8 cellular contexts compared by ENCODE assay signal in genomic region chr9:69672828-69673640, GRCh38. TPM values are rescaled to one million over a fixed set of nuclear protein-coding genes. Genes with fewer than 3 reads are reported as not detected.
DNase-seq lines count a peak whose midpoint lies in the region; ATAC-seq and TF ChIP-seq lines count a peak whose summit lies in the region.

No MANE protein-coding gene starts in this region.

- H3K36me3 ChIP-seq in KMS-11 (ENCODE audit: insufficient read depth) (no peaks in the 10 kb centered on the region), neural cell (ENCODE audit: insufficient read depth, low read length) (no peaks in the 10 kb centered on the region)

- peaks cover 24% of the 10 kb centered on the region for H3K4me1 Mint-ChIP-seq in stimulated activated naive CD8-positive, alpha-beta T cell treated with anti-CD3 and anti-CD28 coated beads, Interleukin-15, amount 100 ng/mL, for 72 hours

- no peaks in the 10 kb centered on the region for H4K20me1 ChIP-seq in KMS-11 (ENCODE audit: insufficient read depth)
- H4K20me1 ChIP-seq in neural cell (ENCODE audit: insufficient read depth), result no peaks in the 10 kb centered on the region

- H3K4me3 ChIP-seq in KMS-11 (IDR thresholded peaks at IDR 0.05; ENCODE audit: insufficient read depth, low read depth, low read length) (no peak overlapping the region), foreskin fibroblast (ENCODE audit: low read depth in 1 of 2, low read length in 2 of 2) (peak overlapping the region; percentile 75 to 89), neural cell (ENCODE audit: low read length) (peak overlapping the region; percentile 96)

- peak; percentile 75 for TF ChIP-seq CTCF in KMS-11 (conservative IDR thresholded peaks at IDR 0.05; ENCODE audit: low read depth, low read length)
- TF ChIP-seq CTCF in foreskin fibroblast (IDR thresholded peaks at IDR 0.05; ENCODE audit: low read depth, low read length), result peak; percentile 89
- peak; percentile 95 for TF ChIP-seq CTCF in neural cell (IDR thresholded peaks at IDR 0.05; ENCODE audit: poor library complexity, severe bottlenecking)

- no peak for TF ChIP-seq EP300 in neural cell (conservative IDR thresholded peaks at IDR 0.05; ENCODE audit: poor library complexity, severe bottlenecking)

- H3K27me3 ChIP-seq in KMS-11 (ENCODE audit: insufficient read depth, low read depth), result no peaks in the 10 kb centered on the region
- H3K27me3 ChIP-seq in neural cell (ENCODE audit: insufficient read depth, low read depth, low read length), result no peaks in the 10 kb centered on the region

- H3K79me2 ChIP-seq in KMS-11 (ENCODE audit: insufficient read depth, low read depth), result no peaks in the 10 kb centered on the region
- H3K79me2 ChIP-seq in neural cell (replicated peaks; ENCODE audit: insufficient read depth, low read length), result peaks cover 26% of the 10 kb centered on the region

- H3K9me3 ChIP-seq in neural cell (ENCODE audit: low read length), result no peaks in the 10 kb centered on the region

- H3K27ac Mint-ChIP-seq in stimulated activated naive CD8-positive, alpha-beta T cell treated with anti-CD3 and anti-CD28 coated beads, Interleukin-15, amount 100 ng/mL, for 72 hours, result peak overlapping the region in 1 of 2 donors; percentile 11

- no peaks in the 10 kb centered on the region for H3F3A ChIP-seq in neural cell (ENCODE audit: insufficient read depth, low read length, poor library complexity, severe bottlenecking)

- DNase-seq in DMS79 (lab: John Stamatoyannopoulos, UW) (peak; percentile 79), RKO (ENCODE audit: low spot score) (peak; percentile 83), activated gamma-delta T cell (lab: John Stamatoyannopoulos, UW) (peak; percentile 29), foreskin fibroblast (peak; percentile 89 to 96)
- peak; percentile 76 to 80 for DNase-seq in stimulated activated naive CD8-positive, alpha-beta T cell treated with anti-CD3 and anti-CD28 coated beads, Interleukin-15, amount 100 ng/mL, for 72 hours

- peak overlapping the region; percentile 93 for H3K4me2 ChIP-seq in KMS-11
- peak overlapping the region; percentile 52 for H3K4me2 ChIP-seq in neural cell (ENCODE audit: low read length)

- peak overlapping the region; percentile 82 to 86 for H3K4me3 Mint-ChIP-seq in stimulated activated naive CD8-positive, alpha-beta T cell treated with anti-CD3 and anti-CD28 coated beads, Interleukin-15, amount 100 ng/mL, for 72 hours

- peak; percentile 80 for TF ChIP-seq RAD21 in neural cell (conservative IDR thresholded peaks at IDR 0.05)

- peaks cover 26% of the 10 kb centered on the region for H3K27me3 Mint-ChIP-seq in stimulated activated naive CD8-positive, alpha-beta T cell treated with anti-CD3 and anti-CD28 coated beads, Interleukin-15, amount 100 ng/mL, for 72 hours

- ATAC-seq in GM21825 (IDR thresholded peaks at IDR 0.05; ENCODE audit: unreplicated experiment), result peak; percentile 96
- ATAC-seq in stimulated activated naive CD8-positive, alpha-beta T cell treated with anti-CD3 and anti-CD28 coated beads, Interleukin-15, amount 100 ng/mL, for 72 hours, result peak; percentile 89

- peak overlapping the region; percentile 98 for H2AFZ ChIP-seq in KMS-11 (ENCODE audit: low read depth)
- H2AFZ ChIP-seq in neural cell (ENCODE audit: low read depth, low read length), result peak overlapping the region; percentile 78

- H3K27ac ChIP-seq in KMS-11 (no peak overlapping the region), neural cell (ENCODE audit: low read length) (peak overlapping the region; percentile 88)

- H3K9me2 ChIP-seq in neural cell (ENCODE audit: insufficient read depth, low read length), result no peaks in the 10 kb centered on the region

- peaks cover 8% of the 10 kb centered on the region for H3K4me1 ChIP-seq in KMS-11 (ENCODE audit: low read depth, poor library complexity, severe bottlenecking)

- H3K9me3 Mint-ChIP-seq in stimulated activated naive CD8-positive, alpha-beta T cell treated with anti-CD3 and anti-CD28 coated beads, Interleukin-15, amount 100 ng/mL, for 72 hours, result no peaks in the 10 kb centered on the region

- peak overlapping the region; percentile 55; the same call in 1 of the 2 replicates for H3K9ac ChIP-seq in KMS-11
- H3K9ac ChIP-seq in neural cell (ENCODE audit: low read length), result peak overlapping the region; percentile 96

TF ChIP-seq in neural cell, 6 proteins besides CTCF, POLR2A, EP300 and RAD21:
- TF ChIP-seq POLR2AphosphoS5 (IDR thresholded peaks at IDR 0.05), result peak; percentile 38
- TF ChIP-seq SMC3 (conservative IDR thresholded peaks at IDR 0.05; ENCODE audit: poor library complexity), result peak; percentile 91
- TF ChIP-seq REST (IDR thresholded peaks at IDR 0.05; ENCODE audit: borderline replicate concordance), result peak; percentile 78
- peak; percentile 52 for TF ChIP-seq TAF1 (IDR thresholded peaks at IDR 0.05; ENCODE audit: low read depth)
- TF ChIP-seq EZH2 (IDR thresholded peaks at IDR 0.05; ENCODE audit: borderline replicate concordance, insufficient read depth, low read length, poor library complexity, severe bottlenecking), result no peak

RNA-seq across cellular contexts. Expression of gene APBA1, which starts 0.9 kb away (rescaled TPM):
- polyA plus RNA-seq in neural cell, result 10.9 and 13.4 TPM in 2 replicates
- 44.6 and 50.0 TPM in 2 replicates for polyA minus RNA-seq in neural cell

Comparison
In these comparisons a context has a peak if more than half of its experiments do, and no peak if none do; other contexts are left out.
1. DNase-seq: peak in every context shown above with its lines; median percentile 92 in foreskin fibroblast; 83 in RKO; 79 in DMS79; 78 in stimulated activated naive CD8-positive, alpha-beta T cell treated with anti-CD3 and anti-CD28 coated beads, Interleukin-15, amount 100 ng/mL, for 72 hours; 29 in activated gamma-delta T cell.